In genomic region chr10:42876476-42876875, GRCh38 we compare ENCODE assay signal across 23 cellular contexts.
"Had no signal": no experiment of that assay in that cellular context is flagged by ENCODE, and none has a peak within 500 bp of the region (broad histone marks: within the 10 kb centered on the region; RNA-seq: fewer than 3 reads in every experiment).

No MANE protein-coding gene starts in this region.

- H3K4me3 Mint-ChIP-seq: mesothelial cell of epicardium; naive B cell; natural killer cell; nephron progenitor cell; stimulated activated memory B cell treated with anti-CD40 and anti-IgM and Interleukin-4, amounts not matched to agents 10 μg/mL and 1 μg/mL and 100 μg/mL, for 72 hours; stimulated activated naive CD8-positive, alpha-beta T cell treated with anti-CD3 and anti-CD28 coated beads, Interleukin-15, amount 100 ng/mL, for 72 hours; type B pancreatic cell had no signal

- H3K36me3 ChIP-seq: lower lobe of right lung, pancreas, prostate gland, sigmoid colon, tibial nerve had no signal

- H3K4me1 ChIP-seq: pancreas, prostate gland had no signal

- H3K4me3 ChIP-seq: lower lobe of right lung, pancreas, prostate gland, sigmoid colon, tibial nerve had no signal

- H3K9me3 ChIP-seq: lower lobe of right lung, pancreas, prostate gland, sigmoid colon, tibial nerve had no signal

- H3K27ac Mint-ChIP-seq: mesothelial cell of epicardium; naive B cell; natural killer cell; stimulated activated memory B cell treated with anti-CD40 and anti-IgM and Interleukin-4, amounts not matched to agents 10 μg/mL and 1 μg/mL and 100 μg/mL, for 72 hours; stimulated activated naive CD8-positive, alpha-beta T cell treated with anti-CD3 and anti-CD28 coated beads, Interleukin-15, amount 100 ng/mL, for 72 hours; type B pancreatic cell had no signal

- DNase-seq: hippocampal formation; kidney glomerular epithelial cell; left cardiac atrium; lower lobe of right lung; naive B cell; natural killer cell; nephron progenitor cell; pancreas; retina; sigmoid colon; small intestine; stimulated activated CD4-positive, alpha-beta T cell treated with anti-CD3 and anti-CD28 coated beads, Interleukin-1b, Interleukin-23, amount 100 ng/mL, for 48 hours; stimulated activated CD4-positive, alpha-beta T cell treated with anti-CD3 and anti-CD28 coated beads, Interleukin-2, amount 100 ng/mL, for 48 hours; stimulated activated CD4-positive, alpha-beta T cell treated with anti-CD3 and anti-CD28 coated beads, Interleukin-4, amount 100 ng/mL, for 4 hours; stimulated activated CD8-positive, alpha-beta memory T cell treated with anti-CD3 and anti-CD28 coated beads, Interleukin-4, amount 100 ng/mL, for 48 hours; stimulated activated naive CD4-positive, alpha-beta T cell treated with Interleukin-2 at 50 U/mL for 16 hours; stimulated activated naive CD8-positive, alpha-beta T cell treated with anti-CD3 and anti-CD28 coated beads, Interleukin-15, amount 100 ng/mL, for 72 hours had no signal

- H3K27me3 ChIP-seq: pancreas, tibial nerve had no signal

- H3K36me3 Mint-ChIP-seq: mesothelial cell of epicardium; naive B cell; natural killer cell; stimulated activated memory B cell treated with anti-CD40 and anti-IgM and Interleukin-4, amounts not matched to agents 10 μg/mL and 1 μg/mL and 100 μg/mL, for 72 hours; type B pancreatic cell had no signal

- H3K9me3 Mint-ChIP-seq: stimulated activated naive CD8-positive, alpha-beta T cell treated with anti-CD3 and anti-CD28 coated beads, Interleukin-15, amount 100 ng/mL, for 72 hours had no signal

- ATAC-seq: natural killer cell; pancreas; stimulated activated memory B cell treated with anti-CD40 and anti-IgM and Interleukin-4, amounts not matched to agents 10 μg/mL and 1 μg/mL and 100 μg/mL, for 72 hours; stimulated activated naive CD8-positive, alpha-beta T cell treated with anti-CD3 and anti-CD28 coated beads, Interleukin-15, amount 100 ng/mL, for 72 hours had no signal

- H3K27ac ChIP-seq: lower lobe of right lung, pancreas, prostate gland, sigmoid colon, tibial nerve had no signal

- H3K4me1 Mint-ChIP-seq: mesothelial cell of epicardium; naive B cell; natural killer cell; stimulated activated memory B cell treated with anti-CD40 and anti-IgM and Interleukin-4, amounts not matched to agents 10 μg/mL and 1 μg/mL and 100 μg/mL, for 72 hours; stimulated activated naive CD8-positive, alpha-beta T cell treated with anti-CD3 and anti-CD28 coated beads, Interleukin-15, amount 100 ng/mL, for 72 hours had no signal

- H3K27me3 Mint-ChIP-seq: stimulated activated memory B cell treated with anti-CD40 and anti-IgM and Interleukin-4, amounts not matched to agents 10 μg/mL and 1 μg/mL and 100 μg/mL, for 72 hours; stimulated activated naive CD8-positive, alpha-beta T cell treated with anti-CD3 and anti-CD28 coated beads, Interleukin-15, amount 100 ng/mL, for 72 hours had no signal

- FAIRE-seq: keratinocyte, pancreas, small intestine had no signal
